ENCODE assay signal across 8 cellular contexts in the genomic region with DNA sequence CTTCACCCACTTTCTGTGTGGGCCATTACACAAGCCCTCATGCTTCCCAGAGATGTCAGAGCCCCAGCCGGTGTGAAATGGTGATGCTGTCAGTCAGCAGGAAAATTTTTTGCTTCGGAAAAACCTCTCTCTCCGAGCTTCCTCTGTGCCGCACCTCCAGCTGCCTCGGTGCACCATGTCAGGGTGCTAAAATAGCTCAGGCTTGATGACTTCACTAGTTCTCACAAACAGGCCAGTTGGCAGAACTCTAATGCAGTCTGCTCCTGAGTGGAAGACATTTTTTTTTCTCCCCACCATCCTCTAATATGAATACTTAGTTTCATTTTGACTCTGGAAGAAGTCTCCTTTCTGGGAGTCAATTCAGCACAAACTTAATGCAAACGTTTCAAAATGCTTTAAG.
DNase-seq lines count a peak whose midpoint lies in the region; ATAC-seq, FAIRE-seq and TF ChIP-seq lines count a peak whose summit lies in the region.

No MANE protein-coding gene starts in this region.

- ATAC-seq in naive B cell (ENCODE audit: low read depth in 2 of 2) = peak; percentile 12 to 23

- no peak for TF ChIP-seq POLR2A in H54 (IDR thresholded peaks at IDR 0.05; ENCODE audit: low read depth, low read length)

- no peaks in the 10 kb centered on the region for H3K4me1 ChIP-seq in HAP-1

- peak overlapping the region; percentile 68 to 98 (median 87) for H3K27ac Mint-ChIP-seq in naive B cell

- H3K4me3 Mint-ChIP-seq in naive B cell = peak overlapping the region; percentile 47 to 77 (median 70)

- peaks cover 55 to 89% (median 78%) of the 10 kb centered on the region in 3 donors for H3K4me1 Mint-ChIP-seq in naive B cell

- FAIRE-seq in H54 (lab: Jason Lieb, UNC) = peak; percentile 33

- no peaks in the 10 kb centered on the region for H3K27me3 ChIP-seq in HAP-1 (ENCODE audit: low read depth)

- no peaks in the 10 kb centered on the region for H3K9me3 ChIP-seq in HAP-1

- H3K4me3 ChIP-seq in choroid plexus epithelial cell (ENCODE audit: low read depth, low read length) (peak overlapping the region; percentile 9), HAP-1 (no peak overlapping the region)

- H3K9me3 Mint-ChIP-seq in naive B cell = peaks cover 0 to 8% (median 0%) of the 10 kb centered on the region in 7 donors

- in situ Hi-C loops in GM13976 (cut with MboI; ENCODE audit: low sequenced_read_pairs, unreplicated experiment) (no loop called here), HAP-1 (cut with MboI; ENCODE audit: low sequenced_read_pairs) (no loop called here)

- no peaks in the 10 kb centered on the region for H3K36me3 ChIP-seq in HAP-1 (replicated peaks)

- DNase-seq in GM13976 (ENCODE audit: low spot score) = peak; percentile 44
- no peak for DNase-seq in H54 (ENCODE audit: insufficient read length, low spot score)
- DNase-seq in NCI-H2171 (lab: John Stamatoyannopoulos, UW) = peak; percentile 17
- peak; percentile 87 for DNase-seq in choroid plexus epithelial cell (ENCODE audit: low read depth)
- no peak for DNase-seq in naive B cell
- DNase-seq in HAP-1 (ENCODE audit: low spot score in 2 of 2) = no peak
- DNase-seq in GM19238 (ENCODE audit: insufficient read length, low spot score) = no peak
- DNase-seq in SHP77 (lab: John Stamatoyannopoulos, UW) = no peak

- peaks cover 0 to under 1% of the 10 kb centered on the region in 2 donors for H3K36me3 Mint-ChIP-seq in naive B cell

- no peaks in the 10 kb centered on the region for H3K27me3 Mint-ChIP-seq in naive B cell

- TF ChIP-seq CTCF in GM13976 (IDR thresholded peaks at IDR 0.05; ENCODE audit: borderline replicate concordance, control extremely low read depth, extremely low read depth, insufficient read depth, missing control alignments) = no peak
- TF ChIP-seq CTCF in choroid plexus epithelial cell (conservative IDR thresholded peaks at IDR 0.05; ENCODE audit: low read depth, low read length) = no peak

Comparison
In these comparisons a context has a peak if more than half of its experiments do, and no peak if none do; other contexts are left out.
1. DNase-seq: peak in GM13976 (single experiment), NCI-H2171 (single experiment) and choroid plexus epithelial cell (single experiment); none in H54 (single experiment), naive B cell (single experiment), HAP-1 (0 of 2), GM19238 (single experiment) and SHP77 (0 of 2).